29 cellular contexts compared by ENCODE assay signal in genomic region chr9:133784731-133785561, GRCh38.
"Had no signal": no experiment of that assay in that cellular context is flagged by ENCODE, and none has a peak within 500 bp of the region (broad histone marks: within the 10 kb centered on the region; RNA-seq: fewer than 3 reads in every experiment).

No MANE protein-coding gene starts in this region.

- H3K36me3 ChIP-seq: colonic mucosa, neutrophil, sigmoid colon had no signal

- H3K27me3 ChIP-seq: brain microvascular endothelial cell, colonic mucosa, sigmoid colon, tibial artery had no signal

- H3K27ac Mint-ChIP-seq: activated naive CD4-positive, alpha-beta T cell treated with anti-CD3 and anti-CD28 coated beads, Interleukin-2, amount 10 ng/mL, durations not matched to agents 7 days and 5 days; activated naive CD8-positive, alpha-beta T cell treated with anti-CD3 and anti-CD28 coated beads, Interleukin-2, amount 50 U/mL, for 24 hours; natural killer cell had no signal

- H3K9me3 ChIP-seq: colonic mucosa, mucosa of descending colon, neutrophil, sigmoid colon, spleen, tibial artery had no signal

- H3K4me3 Mint-ChIP-seq: activated naive CD4-positive, alpha-beta T cell treated with anti-CD3 and anti-CD28 coated beads, Interleukin-2, amount 10 ng/mL, durations not matched to agents 7 days and 5 days; activated naive CD8-positive, alpha-beta T cell treated with anti-CD3 and anti-CD28 coated beads, Interleukin-2, amount 50 U/mL, for 24 hours; activated T-cell treated with anti-CD3 and anti-CD28 coated beads, Interleukin-2, amount 50 U/mL, for 4 hours; natural killer cell had no signal

- H3K36me3 Mint-ChIP-seq: activated naive CD4-positive, alpha-beta T cell treated with anti-CD3 and anti-CD28 coated beads, Interleukin-2, amount 10 ng/mL, durations not matched to agents 7 days and 5 days; natural killer cell had no signal

- H3K9me3 Mint-ChIP-seq: activated naive CD4-positive, alpha-beta T cell treated with anti-CD3 and anti-CD28 coated beads, Interleukin-2, amount 10 ng/mL, durations not matched to agents 7 days and 5 days; activated naive CD8-positive, alpha-beta T cell treated with anti-CD3 and anti-CD28 coated beads, Interleukin-2, amount 50 U/mL, for 24 hours; activated T-cell treated with anti-CD3 and anti-CD28 coated beads, Interleukin-2, amount 50 U/mL, for 4 hours; natural killer cell had no signal

- H3K79me2 ChIP-seq: parathyroid adenoma had no signal

- H3K27me3 Mint-ChIP-seq: activated naive CD8-positive, alpha-beta T cell treated with anti-CD3 and anti-CD28 coated beads, Interleukin-2, amount 50 U/mL, for 24 hours had no signal

- H3K4me3 ChIP-seq: colonic mucosa, mucosa of descending colon, sigmoid colon, tibial artery had no signal

- H3K27ac ChIP-seq: brain microvascular endothelial cell, colonic mucosa, neutrophil, parathyroid adenoma, sigmoid colon, tibial artery had no signal

- DNase-seq: activated CD4-positive, alpha-beta T cell treated with anti-CD3 and anti-CD28 coated beads, Interleukin-2, amount 50 U/mL, for 1 hour; activated CD4-positive, CD25-positive, alpha-beta regulatory T cell treated with anti-CD3 and anti-CD28 coated beads, Interleukin-2, amount 50 U/mL, for 72 hours; activated CD8-positive, alpha-beta memory T cell treated with anti-CD3 and anti-CD28 coated beads, Interleukin-2, amount 50 U/mL, for 4 hours; activated effector memory CD4-positive, alpha-beta T cell treated with Interleukin-2 at 50 U/mL for 16 hours; activated naive CD4-positive, alpha-beta T cell treated with anti-CD3 and anti-CD28 coated beads, Interleukin-2, amount 10 ng/mL, durations not matched to agents 7 days and 5 days; activated naive CD8-positive, alpha-beta T cell treated with anti-CD3 and anti-CD28 coated beads, Interleukin-2, amount 50 U/mL, for 24 hours; activated T-cell treated with anti-CD3 and anti-CD28 coated beads, Interleukin-2, amount 50 U/mL, for 4 hours; anterior cingulate cortex; brain microvascular endothelial cell; central memory CD4-positive, alpha-beta T cell; colonic mucosa; erythroblast; foreskin melanocyte; glutamatergic neuron; kidney glomerular epithelial cell; left ventricle myocardium superior; mesenchymal stem cell; natural killer cell; sigmoid colon; spleen; stimulated activated CD4-positive, alpha-beta T cell treated with anti-CD3 and anti-CD28 coated beads, Interleukin-4, amount 100 ng/mL, for 4 hours; stimulated activated naive CD8-positive, alpha-beta T cell treated with anti-CD3 and anti-CD28 coated beads, Interleukin-15, Interleukin-2, amounts not matched to agents 100 U/mL and 50 U/mL, for 24 hours; substantia nigra; tibial artery had no signal

- FAIRE-seq: endometrium, urothelium cell line had no signal

- H3K9ac ChIP-seq: parathyroid adenoma had no signal

- H3K4me1 Mint-ChIP-seq: natural killer cell had no signal

- ATAC-seq: activated naive CD8-positive, alpha-beta T cell treated with anti-CD3 and anti-CD28 coated beads, Interleukin-2, amount 50 U/mL, for 24 hours; activated T-cell treated with anti-CD3 and anti-CD28 coated beads, Interleukin-2, amount 50 U/mL, for 4 hours; left ventricle myocardium superior; mucosa of descending colon; natural killer cell; stimulated activated naive CD8-positive, alpha-beta T cell treated with anti-CD3 and anti-CD28 coated beads, Interleukin-15, Interleukin-2, amounts not matched to agents 100 U/mL and 50 U/mL, for 24 hours had no signal

- H2AFZ ChIP-seq: parathyroid adenoma had no signal

- H3K4me1 ChIP-seq: parathyroid adenoma had no signal
